ENCODE assay signal across 20 cellular contexts in genomic region chr11:8512547-8512946, GRCh38.
A peak's percentile ranks its signal among the peaks of the same experiment; 100 is the strongest.
DNase-seq lines count a peak whose midpoint lies in the region; ATAC-seq, FAIRE-seq and TF ChIP-seq lines count a peak whose summit lies in the region.
"Had no signal": no experiment of that assay in that cellular context is flagged by ENCODE, and none has a peak within 500 bp of the region (broad histone marks: within the 10 kb centered on the region; RNA-seq: fewer than 3 reads in every experiment).

No MANE protein-coding gene starts in this region.

- H3K4me2 ChIP-seq in HepG2 (ENCODE audit: low read depth, low read length) = no peak overlapping the region

- TF ChIP-seq EP300 in HepG2 (IDR thresholded peaks at IDR 0.05; ENCODE audit: low read depth in 2 of 2, low read length in 2 of 2) (no peak), HepG2 (CRISPR knock-in tag; IDR thresholded peaks at IDR 0.05; ENCODE audit: borderline replicate concordance) (no peak)

- intact Hi-C loops in HepG2 (cut with micrococcal nuclease; ENCODE audit: unreplicated experiment) = no loop called here
- intact Hi-C loops in right lobe of liver (cut with DNase I) = no loop called here

- no peaks in the 10 kb centered on the region for H3K4me1 ChIP-seq in HepG2 (ENCODE audit: insufficient read depth, low read length)
- H3K4me1 ChIP-seq in right lobe of liver = no peaks in the 10 kb centered on the region
- H3K4me1 ChIP-seq: BE2C had no signal

- H3K4me3 ChIP-seq in HepG2 (replicated peaks in 1 of 3; ENCODE audit: insufficient read depth in 1 of 3, low read depth in 2 of 3, low read length in 3 of 3) (no peak overlapping the region), right lobe of liver (no peak overlapping the region)

- no peak for TF ChIP-seq CTCF in HepG2 (CRISPR knock-in tag; IDR thresholded peaks at IDR 0.05)
- TF ChIP-seq CTCF in right lobe of liver (IDR thresholded peaks at IDR 0.05) = no peak

- in situ Hi-C loops in HepG2 (cut with HindIII; ENCODE audit: extremely low pct_ligation_motif_present, low pct_unique_long_range_greater_than_20kb) = no loop called here

- WGBS in HepG2 (ENCODE audit: low lambda C conversion rate) = 49% methylated on average over 2 of the region's 2 CpGs
- 63% methylated on average over 2 of the region's 2 CpGs for WGBS in right lobe of liver (ENCODE audit: insufficient coverage, low coverage, low lambda C conversion rate, missing lambda C conversion rate)

- no peaks in the 10 kb centered on the region for H4K20me1 ChIP-seq in HepG2 (ENCODE audit: insufficient read depth, low read length)

- no peak for FAIRE-seq in HepG2 (lab: Jason Lieb, UNC)
- FAIRE-seq: GM12892, GM18507 had no signal

- no peak overlapping the region for H3K9ac ChIP-seq in HepG2 (ENCODE audit: insufficient read depth, low read depth, low read length)

- no peak for TF ChIP-seq POLR2A in HepG2 (IDR thresholded peaks at IDR 0.05; ENCODE audit: insufficient read depth in 1 of 2, low read depth in 2 of 2, low read length in 2 of 2)
- no peak for TF ChIP-seq POLR2A in right lobe of liver (IDR thresholded peaks at IDR 0.05)

- POLR2A ChIA-PET in HepG2 (lab: Yijun Ruan, JAX) = no interaction called here

- H3K36me3 ChIP-seq in HepG2 (replicated peaks in 1 of 2; ENCODE audit: control insufficient read depth in 1 of 2, insufficient read depth in 2 of 2, low read length in 2 of 2) = no peaks in the 10 kb centered on the region
- H3K36me3 ChIP-seq in right lobe of liver = no peaks in the 10 kb centered on the region
- H3K36me3 ChIP-seq: BE2C had no signal

- no peaks in the 10 kb centered on the region for H3K79me2 ChIP-seq in HepG2 (ENCODE audit: insufficient read depth, low read length)

- TF ChIP-seq RAD21 in HepG2 (CRISPR knock-in tag; IDR thresholded peaks at IDR 0.05) = no peak

- ATAC-seq in HepG2 (no peak), right lobe of liver (no peak), esophagus mucosa (peak; percentile 62), HG03039 (IDR thresholded peaks at IDR 0.05; ENCODE audit: unreplicated experiment) (no peak)
- ATAC-seq: HCT116 had no signal

- H3K27ac ChIP-seq in HepG2 (ENCODE audit: extremely low read length, insufficient read depth, low read length) (no peak overlapping the region), right lobe of liver (no peak overlapping the region)

- no TSS peak for BruUV-seq in HepG2 (replicated peaks; lab: Mats Ljungman, UMichigan)

- peaks cover 6% of the 10 kb centered on the region for H3K9me3 ChIP-seq in HepG2 (ENCODE audit: low read length)
- H3K9me3 ChIP-seq in right lobe of liver = no peaks in the 10 kb centered on the region
- H3K9me3 ChIP-seq: BE2C had no signal

- no peaks in the 10 kb centered on the region for H3K27me3 ChIP-seq in HepG2 (ENCODE audit: control insufficient read depth in 1 of 2, insufficient read depth in 2 of 2, low read length in 2 of 2)
- no peaks in the 10 kb centered on the region for H3K27me3 ChIP-seq in right lobe of liver
- H3K27me3 ChIP-seq: BE2C had no signal

- CTCF ChIA-PET in HepG2 (lab: Yijun Ruan, JAX; ENCODE audit: low intra/inter-chr PET ratio, low total read pairs) = no interaction called here

- no peak overlapping the region for H2AFZ ChIP-seq in HepG2 (ENCODE audit: low read length)

- DNase-seq in HepG2 (ENCODE audit: low spot score) (no peak), right lobe of liver (no peak), amniotic epithelial cell (ENCODE audit: low read depth) (peak; percentile 7), OCI-M2 (lab: John Stamatoyannopoulos, UW; ENCODE audit: unreplicated experiment) (no peak), NAMALWA (ENCODE audit: low spot score) (no peak)
- DNase-seq: ACHN; BE2C; C1 segment of cervical spinal cord; CD4-positive, alpha-beta memory T cell; DMS153; DMS79; GDM1; GOT3; H7; HFFc6 had no signal

TF ChIP-seq in HepG2, 621 proteins besides CTCF, POLR2A, EP300 and RAD21:
- no peak for TF ChIP-seq ZNF678 (CRISPR knock-in tag; IDR thresholded peaks at IDR 0.05)
- TF ChIP-seq SAP130 (CRISPR knock-in tag; IDR thresholded peaks at IDR 0.05; ENCODE audit: low read depth) = no peak
- peak in 1 of 2 experiments; percentile 21; a peak in 2 of 4 replicates for TF ChIP-seq MAFK (conservative IDR thresholded peaks at IDR 0.05 in 1 of 2, IDR thresholded peaks at IDR 0.05 in 1 of 2; ENCODE audit: low read length in 2 of 2)
- TF ChIP-seq MAFF (IDR thresholded peaks at IDR 0.05; ENCODE audit: low read depth, low read length) = peak; percentile 45
